9 cellular contexts compared by ENCODE assay signal in the genomic region with DNA sequence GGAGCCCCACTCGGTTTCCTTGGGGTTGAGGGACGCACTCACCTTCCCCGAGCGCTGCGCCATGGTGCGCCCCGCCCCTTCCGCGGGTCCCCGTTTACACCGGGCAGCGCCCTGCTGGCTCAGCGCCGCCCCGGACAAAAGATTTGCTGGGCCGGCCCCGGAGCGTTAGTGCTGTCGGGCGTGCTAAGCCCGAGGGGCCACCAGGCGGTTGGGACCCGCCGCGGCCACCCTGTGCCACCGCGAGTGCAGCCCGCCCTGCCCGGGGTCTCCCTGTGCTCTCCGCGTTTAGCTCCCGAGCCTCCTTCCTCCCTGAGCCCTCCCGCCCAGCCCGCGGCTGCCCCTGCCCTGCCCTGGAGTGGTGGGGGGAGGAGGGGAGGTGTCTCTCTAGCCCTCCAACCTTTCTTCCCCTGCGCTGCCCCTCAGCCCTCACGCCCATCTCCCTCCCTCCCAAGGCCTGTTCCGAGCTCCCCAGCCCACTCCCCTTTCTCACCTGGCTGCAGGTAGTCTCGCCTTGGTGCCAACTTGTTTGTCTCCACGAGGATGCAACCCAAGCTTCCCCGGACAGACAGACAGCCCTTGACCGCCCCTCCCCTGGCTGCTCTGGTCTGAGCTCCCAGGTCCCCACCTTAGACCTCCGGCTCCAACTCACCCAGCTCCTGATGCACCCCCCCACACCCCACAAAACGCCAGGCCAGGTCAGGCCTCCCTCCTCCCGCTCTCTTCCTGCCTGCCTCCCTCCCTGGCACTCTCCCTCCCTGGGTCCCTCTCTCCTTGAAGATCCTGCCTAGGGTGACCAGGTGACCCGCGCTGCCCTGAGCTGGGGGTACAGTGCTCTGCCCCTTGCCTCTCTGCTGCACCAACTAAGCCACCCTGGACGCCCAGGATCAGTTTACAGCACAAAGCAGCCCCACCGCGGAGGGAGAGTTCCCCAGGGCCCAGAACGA. TPM values are rescaled to one million over a fixed set of nuclear protein-coding genes. Genes with fewer than 3 reads are reported as not detected.
DNase-seq lines count a peak whose midpoint lies in the region; ATAC-seq and TF ChIP-seq lines count a peak whose summit lies in the region.
"Had no signal": no experiment of that assay in that cellular context is flagged by ENCODE, and none has a peak within 500 bp of the region (broad histone marks: within the 10 kb centered on the region; RNA-seq: fewer than 3 reads in every experiment).

A gene with protein sequence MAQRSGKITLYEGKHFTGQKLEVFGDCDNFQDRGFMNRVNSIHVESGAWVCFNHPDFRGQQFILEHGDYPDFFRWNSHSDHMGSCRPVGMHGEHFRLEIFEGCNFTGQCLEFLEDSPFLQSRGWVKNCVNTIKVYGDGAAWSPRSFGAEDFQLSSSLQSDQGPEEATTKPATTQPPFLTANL (minus strand): TSS at position 287 of the 944 bp plus-strand sequence. CDS start 224 bp downstream, at position 63.

- H3K27ac Mint-ChIP-seq in WTC11, result no peak within 1 kb of the TSS
- no peak within 1 kb of the TSS for H3K27ac Mint-ChIP-seq in glutamatergic neuron (ENCODE audit: unreplicated experiment)

- H3K36me3 Mint-ChIP-seq in WTC11 (no peaks in the 10 kb centered on the region), glutamatergic neuron (ENCODE audit: unreplicated experiment) (peaks cover 8% of the 10 kb centered on the region)

- H3K4me2 ChIP-seq in GM23248 (ENCODE audit: unreplicated experiment), result peak within 1 kb of the TSS; percentile 52

- peak within 1 kb of the TSS; percentile 77 for H3K4me3 Mint-ChIP-seq in WTC11
- H3K4me3 Mint-ChIP-seq in glutamatergic neuron (ENCODE audit: unreplicated experiment), result peak within 1 kb of the TSS; percentile 67

- 0 out of 2 replicates have a peak, but pooled peaks cover 5% of the 10 kb centered on the region for H3K27me3 ChIP-seq in GM23248 (replicated peaks; ENCODE audit: insufficient read depth)

- in situ Hi-C loops in GM23248 (cut with MboI), result no loop called here

- TF ChIP-seq CTCF in WTC11 (IDR thresholded peaks at IDR 0.05) (no peak), glutamatergic neuron (IDR thresholded peaks at IDR 0.05; ENCODE audit: partially characterized antibody, unreplicated experiment) (no peak), retinal pigment epithelial cell (conservative IDR thresholded peaks at IDR 0.05; ENCODE audit: low read depth, low read length) (no peak)

- no peaks in the 10 kb centered on the region for H3K36me3 ChIP-seq in GM23248 (ENCODE audit: low read depth)

- peaks cover 4% of the 10 kb centered on the region for H3K4me1 ChIP-seq in GM23248 (ENCODE audit: insufficient read depth)

- no peak for TF ChIP-seq POLR2A in GM18505 (IDR thresholded peaks at IDR 0.05; ENCODE audit: borderline replicate concordance, extremely low read depth, insufficient read depth, insufficient read length)

- no peak within 1 kb of the TSS for H3K9ac ChIP-seq in GM23248

- H3K9me3 Mint-ChIP-seq in WTC11 (no peaks in the 10 kb centered on the region), glutamatergic neuron (ENCODE audit: unreplicated experiment) (peaks cover 3% of the 10 kb centered on the region)

- no peaks in the 10 kb centered on the region for H3K79me2 ChIP-seq in GM23248 (ENCODE audit: insufficient read depth)

- 0 out of 2 replicates have a peak within 1 kb of the TSS, but pooled peaks have one; percentile 7 for H2AFZ ChIP-seq in GM23248

- H3K27ac ChIP-seq in GM23248, result no peak within 1 kb of the TSS

- H3K9me2 ChIP-seq in GM23248 (ENCODE audit: insufficient read depth), result no peaks in the 10 kb centered on the region

- H3K27me3 Mint-ChIP-seq in WTC11 (ENCODE audit: low read depth) (peaks cover 8% of the 10 kb centered on the region), glutamatergic neuron (ENCODE audit: unreplicated experiment) (no peaks in the 10 kb centered on the region)

- peaks cover 6% of the 10 kb centered on the region; the same call in 1 of the 2 replicates for H3F3A ChIP-seq in GM23248 (ENCODE audit: insufficient read depth)

- POLR2A ChIA-PET in WTC11 (lab: Charles Lee), result interaction anchor here (1.0 to 1.3 kb wide), 3 partner anchors 19 to 193 kb away, joined by 3 to 4 read pairs (median 4); no protein-coding TSS in a partner anchor

- H3K4me1 Mint-ChIP-seq in WTC11, result peaks cover 31% of the 10 kb centered on the region
- H3K4me1 Mint-ChIP-seq in glutamatergic neuron (ENCODE audit: low read depth, unreplicated experiment), result peaks cover 2% of the 10 kb centered on the region

- peak; percentile 23 for DNase-seq in GM23248
- peak; percentile 78 for DNase-seq in WTC11 (ENCODE audit: low spot score)
- peak; percentile 45 for DNase-seq in glutamatergic neuron
- no peak for DNase-seq in retinal pigment epithelial cell (ENCODE audit: low read depth)
- DNase-seq in germinal center (ENCODE audit: low spot score), result no peak

- H4K20me1 ChIP-seq in GM23248 (ENCODE audit: insufficient read depth), result no peaks in the 10 kb centered on the region

- WGBS in GM23248 (ENCODE audit: low coverage in 1 of 2, low lambda C conversion rate in 2 of 2, missing lambda C conversion rate in 2 of 2), 2 experiments, result 16 to 18% methylated on average over 37 to 51 of the region's 51 CpGs

- CTCF ChIA-PET in WTC11 (lab: Charles Lee), result interaction anchor here (0.7 to 2.0 kb wide), 15 partner anchors 9 to 196 kb away, joined by 3 to 17 read pairs (median 5); partner anchors contain the start of gene WDR86

- ATAC-seq in WTC11 (peak; percentile 87), GM18505 (IDR thresholded peaks at IDR 0.05; ENCODE audit: unreplicated experiment) (no peak), GM19328 (IDR thresholded peaks at IDR 0.05; ENCODE audit: unreplicated experiment) (no peak), GM21367 (IDR thresholded peaks at IDR 0.05; ENCODE audit: unreplicated experiment) (no peak)

- H3K9me3 ChIP-seq in GM23248 (ENCODE audit: low read depth), result no peaks in the 10 kb centered on the region

- H3K4me3 ChIP-seq in GM23248 (no peak within 1 kb of the TSS; the same call in 1 of the 2 replicates), retinal pigment epithelial cell (ENCODE audit: low read length) (peak within 1 kb of the TSS; percentile 45)

TF ChIP-seq in WTC11, 78 proteins besides CTCF, POLR2A, EP300 and RAD21 (continues in another document):
- TF ChIP-seq TEAD4 (CRISPR knock-in tag; IDR thresholded peaks at IDR 0.05) (no peak), MYBL2 (CRISPR knock-in tag; IDR thresholded peaks at IDR 0.05) (no peak), ARID4B (CRISPR knock-in tag; IDR thresholded peaks at IDR 0.05; ENCODE audit: borderline replicate concordance) (no peak), ZNF232 (CRISPR knock-in tag; IDR thresholded peaks at IDR 0.05) (peak; percentile 72), OVOL2 (CRISPR knock-in tag; IDR thresholded peaks at IDR 0.05; ENCODE audit: borderline replicate concordance) (no peak), GTF2I (CRISPR knock-in tag; conservative IDR thresholded peaks at IDR 0.05) (no peak), FOXP1 (CRISPR knock-in tag; IDR thresholded peaks at IDR 0.05; ENCODE audit: borderline replicate concordance) (0 out of 2 replicates have a peak, but pooled peaks have one; percentile 35)
- TF ChIP-seq, protein P1, sequence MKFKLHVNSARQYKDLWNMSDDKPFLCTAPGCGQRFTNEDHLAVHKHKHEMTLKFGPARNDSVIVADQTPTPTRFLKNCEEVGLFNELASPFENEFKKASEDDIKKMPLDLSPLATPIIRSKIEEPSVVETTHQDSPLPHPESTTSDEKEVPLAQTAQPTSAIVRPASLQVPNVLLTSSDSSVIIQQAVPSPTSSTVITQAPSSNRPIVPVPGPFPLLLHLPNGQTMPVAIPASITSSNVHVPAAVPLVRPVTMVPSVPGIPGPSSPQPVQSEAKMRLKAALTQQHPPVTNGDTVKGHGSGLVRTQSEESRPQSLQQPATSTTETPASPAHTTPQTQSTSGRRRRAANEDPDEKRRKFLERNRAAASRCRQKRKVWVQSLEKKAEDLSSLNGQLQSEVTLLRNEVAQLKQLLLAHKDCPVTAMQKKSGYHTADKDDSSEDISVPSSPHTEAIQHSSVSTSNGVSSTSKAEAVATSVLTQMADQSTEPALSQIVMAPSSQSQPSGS (CRISPR knock-in tag; IDR thresholded peaks at IDR 0.05; ENCODE audit: borderline replicate concordance, low read depth), result no peak

RNA-seq across cellular contexts. Expression of the gene that starts here (rescaled TPM):
- not detected in 2 replicates for total RNA-seq in GM23248 (2014; rRNA removed; shearing (Covaris generic))
- polyA plus RNA-seq in GM23248 (2016; fragmentation: Nextera tagmentation; extraction: Ambion mirVana), result not detected in 2 replicates
- total RNA-seq in WTC11 (2021) (1.0 to 1.6 TPM (median 1.5 TPM) in 3 replicates), glutamatergic neuron (ENCODE audit: unreplicated experiment) (not detected)
- total RNA-seq: SK-MEL-5 had no signal

Comparison
In these comparisons a context has a peak if more than half of its experiments do, and no peak if none do; other contexts are left out.
1. Peak in DNase-seq and H3K4me2 ChIP-seq in GM23248; RNA of the gene not detected or under 1 TPM.
2. Peak in DNase-seq in glutamatergic neuron; RNA of the gene not detected or under 1 TPM.